In genomic region chr20:3889489-3890409, GRCh38 we compare ENCODE assay signal across 1 cellular context.
TF ChIP-seq lines count a peak whose summit lies in the region.

No MANE protein-coding gene starts in this region.

TF ChIP-seq in HepG2, 621 proteins besides CTCF, POLR2A, EP300 and RAD21 (continued from another document):
- no peak for TF ChIP-seq ZHX2 (IDR thresholded peaks at IDR 0.05; ENCODE audit: low read depth)
- 0 out of 2 replicates have a peak, but pooled peaks have one; percentile 35 for TF ChIP-seq ZHX2 (CRISPR knock-in tag; IDR thresholded peaks at IDR 0.05; ENCODE audit: borderline replicate concordance)
- TF ChIP-seq ZNF737 (CRISPR knock-in tag; IDR thresholded peaks at IDR 0.05; ENCODE audit: borderline replicate concordance) = peak; percentile 81; the same call in 1 of the 2 replicates
- no peak for TF ChIP-seq NR3C1 (CRISPR knock-in tag; IDR thresholded peaks at IDR 0.05)
- TF ChIP-seq ARNTL (CRISPR knock-in tag; IDR thresholded peaks at IDR 0.05) = peak; percentile 40
- no peak; the same call in 1 of the 2 replicates for TF ChIP-seq MAZ (IDR thresholded peaks at IDR 0.05; ENCODE audit: borderline replicate concordance, low read depth, low read length)
- no peak for TF ChIP-seq MAZ (CRISPR knock-in tag; IDR thresholded peaks at IDR 0.05; ENCODE audit: low read depth)
- no peak; the same call in 1 of the 2 replicates for TF ChIP-seq ZNF276 (CRISPR knock-in tag; IDR thresholded peaks at IDR 0.05; ENCODE audit: low read depth)
- TF ChIP-seq ZBTB1 (CRISPR knock-in tag; IDR thresholded peaks at IDR 0.05; ENCODE audit: borderline replicate concordance) = peak; percentile 93
- peak; percentile 28 for TF ChIP-seq ZNF230 (CRISPR knock-in tag; IDR thresholded peaks at IDR 0.05)
- peak; percentile 74; the same call in 1 of the 2 replicates for TF ChIP-seq ZNF766 (CRISPR knock-in tag; IDR thresholded peaks at IDR 0.05; ENCODE audit: borderline replicate concordance)
- TF ChIP-seq ZNF44 (CRISPR knock-in tag; IDR thresholded peaks at IDR 0.05) = 0 out of 2 replicates have a peak, but pooled peaks have one; percentile 66
- 0 out of 2 replicates have a peak, but pooled peaks have one; percentile 11 for TF ChIP-seq MAF1 (CRISPR knock-in tag; IDR thresholded peaks at IDR 0.05; ENCODE audit: borderline replicate concordance)
- peak; percentile 90; the same call in 1 of the 2 replicates for TF ChIP-seq ZNF343 (CRISPR knock-in tag; IDR thresholded peaks at IDR 0.05)
- peak; percentile 85; the same call in 1 of the 2 replicates for TF ChIP-seq ZNF784 (CRISPR knock-in tag; IDR thresholded peaks at IDR 0.05; ENCODE audit: borderline replicate concordance)
- no peak for TF ChIP-seq MXD3 (CRISPR knock-in tag; IDR thresholded peaks at IDR 0.05)
- 0 out of 2 replicates have a peak, but pooled peaks have one; percentile 32 for TF ChIP-seq CBX5 (CRISPR knock-in tag; IDR thresholded peaks at IDR 0.05; ENCODE audit: borderline replicate concordance)
